2 cellular contexts compared by ENCODE assay signal in the genomic region with DNA sequence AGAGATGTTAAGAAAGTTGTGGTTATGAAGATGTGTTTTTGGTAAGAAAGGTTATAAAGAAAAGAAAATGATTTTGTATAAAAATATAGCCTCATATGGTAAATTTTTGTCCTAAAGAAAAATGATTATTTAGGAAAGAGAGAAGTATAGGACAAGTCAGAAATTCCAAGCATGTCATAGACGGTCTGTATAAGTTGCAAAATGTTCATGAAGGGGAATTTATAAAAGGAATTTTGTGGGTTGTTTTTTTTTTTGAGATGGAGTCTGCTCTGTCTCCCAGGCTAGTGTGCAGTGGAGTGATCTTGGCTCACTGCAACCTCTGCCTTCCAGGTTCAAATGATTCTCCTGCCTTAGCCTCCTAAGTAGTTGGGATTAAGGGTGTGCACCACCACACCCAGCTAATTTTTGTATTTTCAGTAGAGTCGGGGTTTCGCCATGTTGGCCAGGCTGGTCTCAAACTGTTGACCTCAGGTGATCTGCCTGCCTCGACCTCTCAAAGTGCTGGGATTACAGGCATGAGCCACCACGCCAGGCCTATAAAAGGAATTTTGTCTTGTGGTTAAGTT. TPM values are rescaled to one million over a fixed set of nuclear protein-coding genes. Genes with fewer than 3 reads are reported as not detected.
"Had no signal": no experiment of that assay in that cellular context is flagged by ENCODE, and none has a peak within 500 bp of the region (broad histone marks: within the 10 kb centered on the region; RNA-seq: fewer than 3 reads in every experiment).

No MANE protein-coding gene starts in this region.

RNA-seq across cellular contexts. Expression of gene APOBEC3A, which starts 53.3 kb away (rescaled TPM):
- polyA plus RNA-seq: immature natural killer cell, smooth muscle cell had no signal
